In genomic region chr4:9482871-9483270, GRCh38 we compare ENCODE assay signal across 7 cellular contexts. TPM values are rescaled to one million over a fixed set of nuclear protein-coding genes. Genes with fewer than 3 reads are reported as not detected.
"Had no signal": no experiment of that assay in that cellular context is flagged by ENCODE, and none has a peak within 500 bp of the region (broad histone marks: within the 10 kb centered on the region; RNA-seq: fewer than 3 reads in every experiment).

No MANE protein-coding gene starts in this region.

RNA-seq across cellular contexts. Expression of gene DEFB131A, which starts 38.7 kb away (rescaled TPM):
- total RNA-seq: GM23248, GM23338, H1, H4, H7, H9, HFFc6 had no signal
- polyA plus RNA-seq: GM23248, GM23338, H1 had no signal
